In genomic region chr10:112969131-112969530, GRCh38 we compare ENCODE assay signal across 26 cellular contexts.
"Had no signal": no experiment of that assay in that cellular context is flagged by ENCODE, and none has a peak within 500 bp of the region (broad histone marks: within the 10 kb centered on the region; RNA-seq: fewer than 3 reads in every experiment).

No MANE protein-coding gene starts in this region.

- H3K4me1 ChIP-seq: foreskin keratinocyte, upper lobe of right lung, uterus had no signal

- H3K27me3 ChIP-seq: esophagus muscularis mucosa, foreskin keratinocyte, gastroesophageal sphincter, heart left ventricle, left lung, suprapubic skin, transverse colon, upper lobe of right lung, uterus had no signal

- H3K4me3 ChIP-seq: esophagus muscularis mucosa, gastroesophageal sphincter, heart left ventricle, left lung, mucosa of descending colon, smooth muscle cell, suprapubic skin, transverse colon, upper lobe of right lung, uterus had no signal

- H3K9ac ChIP-seq: parathyroid adenoma had no signal

- ATAC-seq: foreskin keratinocyte; gastroesophageal sphincter; heart left ventricle; left cardiac atrium; left lung; natural killer cell treated with Interleukin-12 subunit alpha and Interleukin-12 subunit beta and Interleukin-15 and Interleukin-18, amount 100 ng/mL, for 72 hours; stimulated activated naive CD8-positive, alpha-beta T cell treated with anti-CD3 and anti-CD28 coated beads, Interleukin-15, amount 100 ng/mL, for 72 hours; upper lobe of right lung had no signal

- H3K36me3 ChIP-seq: uterus had no signal

- DNase-seq: effector memory CD4-positive, alpha-beta T cell; foreskin keratinocyte; heart left ventricle; hippocampal formation; left cardiac atrium; left lung; mesenchymal stem cell; naive B cell; stimulated activated CD4-positive, alpha-beta T cell treated with anti-CD3 and anti-CD28 coated beads, Interleukin-12 subunit alpha, Interleukin-12 subunit beta, amount 100 ng/mL, for 4 hours; stimulated activated CD4-positive, alpha-beta T cell treated with anti-CD3 and anti-CD28 coated beads, Interleukin-1b, Interleukin-23, amount 100 ng/mL, for 48 hours; stimulated activated CD4-positive, alpha-beta T cell treated with anti-CD3 and anti-CD28 coated beads, Interleukin-4, amount 100 ng/mL, for 1 hour; stimulated activated CD8-positive, alpha-beta memory T cell treated with anti-CD3 and anti-CD28 coated beads, Interleukin-4, amount 100 ng/mL, for 48 hours; stimulated activated naive CD4-positive, alpha-beta T cell; stimulated activated naive CD8-positive, alpha-beta T cell treated with anti-CD3 and anti-CD28 coated beads, Interleukin-15, amount 100 ng/mL, for 72 hours; upper lobe of right lung; uterus had no signal

- H3K9me3 ChIP-seq: esophagus muscularis mucosa, gastroesophageal sphincter, heart left ventricle, left lung, mucosa of descending colon, suprapubic skin, transverse colon, upper lobe of right lung, uterus had no signal

- H2AFZ ChIP-seq: parathyroid adenoma had no signal

- H3K27ac ChIP-seq: esophagus muscularis mucosa, foreskin keratinocyte, gastroesophageal sphincter, heart left ventricle, left lung, parathyroid adenoma, suprapubic skin, transverse colon, upper lobe of right lung, uterus had no signal

- FAIRE-seq: endothelial cell of umbilical vein, islet of Langerhans had no signal

- H3K4me2 ChIP-seq: smooth muscle cell had no signal
